In the genomic region with DNA sequence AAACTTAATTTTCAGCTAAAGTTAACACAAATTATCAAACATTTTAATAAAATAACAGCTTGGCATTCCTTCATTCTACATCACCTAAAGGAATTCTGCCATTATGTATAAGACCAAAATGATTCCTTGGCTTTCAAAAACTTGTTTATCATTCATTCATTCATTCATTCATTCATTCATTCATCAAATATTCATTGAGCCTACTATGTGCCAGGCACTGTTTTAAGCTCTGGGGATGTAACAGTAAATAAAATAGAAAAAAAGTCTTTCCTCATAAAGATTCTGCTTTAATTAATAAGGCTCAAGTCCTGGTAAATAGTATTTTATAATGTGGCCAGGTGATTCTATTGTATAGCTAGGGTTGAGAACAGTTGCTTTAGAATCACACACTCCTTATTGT, we compare ENCODE assay signal across 19 cellular contexts.
A peak's percentile ranks its signal among the peaks of the same experiment; 100 is the strongest.
DNase-seq lines count a peak whose midpoint lies in the region; ATAC-seq, FAIRE-seq and TF ChIP-seq lines count a peak whose summit lies in the region.
"Had no signal": no experiment of that assay in that cellular context is flagged by ENCODE, and none has a peak within 500 bp of the region (broad histone marks: within the 10 kb centered on the region; RNA-seq: fewer than 3 reads in every experiment).

No MANE protein-coding gene starts in this region.

- H3K4me3 ChIP-seq in GM12878 (no peak overlapping the region), MM.1S (ENCODE audit: low read length) (no peak overlapping the region)
- H3K4me3 ChIP-seq: A549; BLaER1 treated with 17β-estradiol and CSF1 and Interleukin-3, amounts not matched to agents 10 nM and 100 nM had no signal

- H3K27ac ChIP-seq in GM12878 (ENCODE audit: control insufficient read depth, insufficient read depth) (no peak overlapping the region), MM.1S (ENCODE audit: low read length) (no peak overlapping the region)
- H3K27ac ChIP-seq: A549, C4-2B had no signal

- H3K9me3 ChIP-seq in GM12878 (replicated peaks; ENCODE audit: control insufficient read depth, insufficient read depth, low read length) (no peaks in the 10 kb centered on the region), MM.1S (replicated peaks; ENCODE audit: insufficient read depth, low read length) (no peaks in the 10 kb centered on the region)
- H3K9me3 ChIP-seq: A549, Caco-2 had no signal

- H3K4me1 ChIP-seq in GM12878 (ENCODE audit: control insufficient read depth, insufficient read depth, low read length) (no peaks in the 10 kb centered on the region), MM.1S (ENCODE audit: low read length) (no peaks in the 10 kb centered on the region)
- H3K4me1 ChIP-seq: A549, Caco-2 had no signal

- in situ Hi-C loops in GM12878 (cut with MboI), result no loop called here

- H4K20me1 ChIP-seq in GM12878 (ENCODE audit: control insufficient read depth, insufficient read depth) (no peaks in the 10 kb centered on the region), MM.1S (ENCODE audit: insufficient read depth, low read length) (no peaks in the 10 kb centered on the region)
- H4K20me1 ChIP-seq: BLaER1 treated with 17β-estradiol and CSF1 and Interleukin-3, amounts not matched to agents 10 nM and 100 nM had no signal

- RAD21 ChIA-PET in GM12878 (lab: Charles Lee; ENCODE audit: unreplicated experiment), result no interaction called here

- SMC1A ChIA-PET in GM12878 (lab: Charles Lee; ENCODE audit: uncharacterized antibody, unreplicated experiment), result no interaction called here

- no peak overlapping the region for H3K9ac ChIP-seq in GM12878 (ENCODE audit: control insufficient read depth, insufficient read depth, low read length)
- no peak overlapping the region for H3K9ac ChIP-seq in MM.1S (ENCODE audit: low read length)

- TF ChIP-seq POLR2A in H54 (IDR thresholded peaks at IDR 0.05; ENCODE audit: low read depth, low read length) (no peak), GM12878 (IDR thresholded peaks at IDR 0.05; ENCODE audit: low read depth, low read length) (no peak)

- no peak for TF ChIP-seq RAD21 in GM12878 (IDR thresholded peaks at IDR 0.05; ENCODE audit: insufficient read depth, low read depth, low read length)

- ATAC-seq in GM12878 (no peak), SK-N-SH treated with all-trans-retinoic acid at 6 μM for 48 hours (no peak)
- ATAC-seq: A549; CD8-positive, alpha-beta T cell had no signal

- TF ChIP-seq CTCF in GM12878 (IDR thresholded peaks at IDR 0.05 in 2 of 3, conservative IDR thresholded peaks at IDR 0.05 in 1 of 3; ENCODE audit: control insufficient read depth in 2 of 3, extremely low read depth in 1 of 3, insufficient read depth in 1 of 3, low read depth in 3 of 3, low read length in 3 of 3) (no peak), MM.1S (IDR thresholded peaks at IDR 0.05; ENCODE audit: low read length) (no peak)

- CTCF ChIA-PET in GM12878 (lab: Yijun Ruan, JAX), result interaction anchor here (0.6 to 1.3 kb wide), 3 partner anchors 11 to 213 kb away, joined by 3 to 4 read pairs (median 4); no protein-coding TSS in a partner anchor

- H2AFZ ChIP-seq in GM12878 (ENCODE audit: control insufficient read depth, low read depth, low read length), result no peak overlapping the region
- H2AFZ ChIP-seq in MM.1S (ENCODE audit: low read length), result no peak overlapping the region

- H3K27me3 ChIP-seq in GM12878 (replicated peaks in 1 of 2; ENCODE audit: control insufficient read depth in 2 of 2, insufficient read depth in 2 of 2, low read length in 1 of 2) (no peaks in the 10 kb centered on the region), MM.1S (replicated peaks; ENCODE audit: insufficient read depth, low read length) (no peaks in the 10 kb centered on the region)
- H3K27me3 ChIP-seq: BLaER1 treated with 17β-estradiol and CSF1 and Interleukin-3, amounts not matched to agents 10 nM and 100 nM had no signal

- DNase-seq in H54 (ENCODE audit: insufficient read length, low spot score) (no peak), GM12878 (ENCODE audit: low read depth, low spot score) (no peak), MM.1S (no peak), GOT3 (lab: John Stamatoyannopoulos, UW) (no peak)
- DNase-seq: AML-193; Caco-2; Calu3; CD4-positive, alpha-beta T cell; CD8-positive, alpha-beta T cell; DMS79 treated with DMSO at 0.1 percent for 48 hours; GF-D8 had no signal

- TF ChIP-seq EP300 in GM12878 (IDR thresholded peaks at IDR 0.05; ENCODE audit: borderline replicate concordance in 1 of 2, control insufficient read depth in 1 of 2, low read depth in 2 of 2, low read length in 2 of 2), result no peak

- H3K4me2 ChIP-seq in GM12878 (ENCODE audit: control insufficient read depth, insufficient read depth), result no peak overlapping the region
- no peak overlapping the region for H3K4me2 ChIP-seq in MM.1S (ENCODE audit: low read depth, low read length)
- H3K4me2 ChIP-seq: A549 had no signal

- intact Hi-C loops in GM12878 (cut with micrococcal nuclease; ENCODE audit: unreplicated experiment), result no loop called here

- no peaks in the 10 kb centered on the region for H3F3A ChIP-seq in MM.1S (ENCODE audit: insufficient read depth, low read length)

- H3K9me2 ChIP-seq in MM.1S (replicated peaks; ENCODE audit: insufficient read depth, low read length), result no peaks in the 10 kb centered on the region

- H3K36me3 ChIP-seq in GM12878 (ENCODE audit: control insufficient read depth in 2 of 2, insufficient read depth in 2 of 2, low read length in 1 of 2) (no peaks in the 10 kb centered on the region), MM.1S (replicated peaks; ENCODE audit: insufficient read depth, low read length) (no peaks in the 10 kb centered on the region)
- H3K36me3 ChIP-seq: BLaER1 treated with 17β-estradiol and CSF1 and Interleukin-3, amounts not matched to agents 10 nM and 100 nM had no signal

- POLR2A ChIA-PET in GM12878 (lab: Charles Lee), result no interaction called here

- H3K79me2 ChIP-seq in GM12878 (ENCODE audit: control insufficient read depth, insufficient read depth, low read length) (no peaks in the 10 kb centered on the region), MM.1S (ENCODE audit: low read length) (no peaks in the 10 kb centered on the region)

- no TSS peak for BruUV-seq in GM12878 (replicated peaks; lab: Mats Ljungman, UMichigan)

- peak; percentile 20 for FAIRE-seq in H54 (lab: Jason Lieb, UNC)
- no peak for FAIRE-seq in GM12878 (lab: Jason Lieb, UNC)
- FAIRE-seq: A549, D721Med, G401.6, GM12892, GM18507 had no signal

TF ChIP-seq in GM12878, 131 proteins besides CTCF, POLR2A, EP300 and RAD21:
- TF ChIP-seq EED (IDR thresholded peaks at IDR 0.05; ENCODE audit: low read depth) (no peak), ZNF24 (IDR thresholded peaks at IDR 0.05) (peak; percentile 67; the same call in 1 of the 2 replicates)

TF ChIP-seq in SK-N-SH treated with all-trans-retinoic acid at 6 μM for 48 hours, 23 proteins besides CTCF, POLR2A, EP300 and RAD21:
- no peak for TF ChIP-seq ZNF70 (CRISPR knock-in tag; IDR thresholded peaks at IDR 0.05)
- TF ChIP-seq SNAI2 (CRISPR knock-in tag; IDR thresholded peaks at IDR 0.05), result no peak
- no peak for TF ChIP-seq OSR1 (CRISPR knock-in tag; IDR thresholded peaks at IDR 0.05)
- TF ChIP-seq RARB (CRISPR knock-in tag; IDR thresholded peaks at IDR 0.05), result no peak
- no peak for TF ChIP-seq ZC3H10 (CRISPR knock-in tag; IDR thresholded peaks at IDR 0.05)
- no peak for TF ChIP-seq BACH2 (CRISPR knock-in tag; IDR thresholded peaks at IDR 0.05; ENCODE audit: borderline replicate concordance)
- TF ChIP-seq, protein P1, sequence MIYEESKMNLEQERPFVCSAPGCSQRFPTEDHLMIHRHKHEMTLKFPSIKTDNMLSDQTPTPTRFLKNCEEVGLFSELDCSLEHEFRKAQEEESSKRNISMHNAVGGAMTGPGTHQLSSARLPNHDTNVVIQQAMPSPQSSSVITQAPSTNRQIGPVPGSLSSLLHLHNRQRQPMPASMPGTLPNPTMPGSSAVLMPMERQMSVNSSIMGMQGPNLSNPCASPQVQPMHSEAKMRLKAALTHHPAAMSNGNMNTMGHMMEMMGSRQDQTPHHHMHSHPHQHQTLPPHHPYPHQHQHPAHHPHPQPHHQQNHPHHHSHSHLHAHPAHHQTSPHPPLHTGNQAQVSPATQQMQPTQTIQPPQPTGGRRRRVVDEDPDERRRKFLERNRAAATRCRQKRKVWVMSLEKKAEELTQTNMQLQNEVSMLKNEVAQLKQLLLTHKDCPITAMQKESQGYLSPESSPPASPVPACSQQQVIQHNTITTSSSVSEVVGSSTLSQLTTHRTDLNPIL (CRISPR knock-in tag; IDR thresholded peaks at IDR 0.05; ENCODE audit: low read depth), result no peak
- TF ChIP-seq ISL1 (CRISPR knock-in tag; IDR thresholded peaks at IDR 0.05), result no peak
- TF ChIP-seq, protein P2, sequence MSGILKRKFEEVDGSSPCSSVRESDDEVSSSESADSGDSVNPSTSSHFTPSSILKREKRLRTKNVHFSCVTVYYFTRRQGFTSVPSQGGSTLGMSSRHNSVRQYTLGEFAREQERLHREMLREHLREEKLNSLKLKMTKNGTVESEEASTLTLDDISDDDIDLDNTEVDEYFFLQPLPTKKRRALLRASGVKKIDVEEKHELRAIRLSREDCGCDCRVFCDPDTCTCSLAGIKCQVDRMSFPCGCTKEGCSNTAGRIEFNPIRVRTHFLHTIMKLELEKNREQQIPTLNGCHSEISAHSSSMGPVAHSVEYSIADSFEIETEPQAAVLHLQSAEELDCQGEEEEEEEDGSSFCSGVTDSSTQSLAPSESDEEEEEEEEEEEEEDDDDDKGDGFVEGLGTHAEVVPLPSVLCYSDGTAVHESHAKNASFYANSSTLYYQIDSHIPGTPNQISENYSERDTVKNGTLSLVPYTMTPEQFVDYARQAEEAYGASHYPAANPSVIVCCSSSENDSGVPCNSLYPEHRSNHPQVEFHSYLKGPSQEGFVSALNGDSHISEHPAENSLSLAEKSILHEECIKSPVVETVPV (CRISPR knock-in tag; IDR thresholded peaks at IDR 0.05), result no peak
- no peak for TF ChIP-seq ZFP3 (CRISPR knock-in tag; IDR thresholded peaks at IDR 0.05)
- TF ChIP-seq, protein P3, sequence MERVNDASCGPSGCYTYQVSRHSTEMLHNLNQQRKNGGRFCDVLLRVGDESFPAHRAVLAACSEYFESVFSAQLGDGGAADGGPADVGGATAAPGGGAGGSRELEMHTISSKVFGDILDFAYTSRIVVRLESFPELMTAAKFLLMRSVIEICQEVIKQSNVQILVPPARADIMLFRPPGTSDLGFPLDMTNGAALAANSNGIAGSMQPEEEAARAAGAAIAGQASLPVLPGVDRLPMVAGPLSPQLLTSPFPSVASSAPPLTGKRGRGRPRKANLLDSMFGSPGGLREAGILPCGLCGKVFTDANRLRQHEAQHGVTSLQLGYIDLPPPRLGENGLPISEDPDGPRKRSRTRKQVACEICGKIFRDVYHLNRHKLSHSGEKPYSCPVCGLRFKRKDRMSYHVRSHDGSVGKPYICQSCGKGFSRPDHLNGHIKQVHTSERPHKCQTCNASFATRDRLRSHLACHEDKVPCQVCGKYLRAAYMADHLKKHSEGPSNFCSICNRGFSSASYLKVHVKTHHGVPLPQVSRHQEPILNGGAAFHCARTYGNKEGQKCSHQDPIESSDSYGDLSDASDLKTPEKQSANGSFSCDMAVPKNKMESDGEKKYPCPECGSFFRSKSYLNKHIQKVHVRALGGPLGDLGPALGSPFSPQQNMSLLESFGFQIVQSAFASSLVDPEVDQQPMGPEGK (CRISPR knock-in tag; IDR thresholded peaks at IDR 0.05; ENCODE audit: borderline replicate concordance), result no peak
- no peak for TF ChIP-seq ESRRG (CRISPR knock-in tag; IDR thresholded peaks at IDR 0.05)
- TF ChIP-seq TOX (CRISPR knock-in tag; IDR thresholded peaks at IDR 0.05; ENCODE audit: borderline replicate concordance), result no peak
